8 cellular contexts compared by ENCODE assay signal in the genomic region with DNA sequence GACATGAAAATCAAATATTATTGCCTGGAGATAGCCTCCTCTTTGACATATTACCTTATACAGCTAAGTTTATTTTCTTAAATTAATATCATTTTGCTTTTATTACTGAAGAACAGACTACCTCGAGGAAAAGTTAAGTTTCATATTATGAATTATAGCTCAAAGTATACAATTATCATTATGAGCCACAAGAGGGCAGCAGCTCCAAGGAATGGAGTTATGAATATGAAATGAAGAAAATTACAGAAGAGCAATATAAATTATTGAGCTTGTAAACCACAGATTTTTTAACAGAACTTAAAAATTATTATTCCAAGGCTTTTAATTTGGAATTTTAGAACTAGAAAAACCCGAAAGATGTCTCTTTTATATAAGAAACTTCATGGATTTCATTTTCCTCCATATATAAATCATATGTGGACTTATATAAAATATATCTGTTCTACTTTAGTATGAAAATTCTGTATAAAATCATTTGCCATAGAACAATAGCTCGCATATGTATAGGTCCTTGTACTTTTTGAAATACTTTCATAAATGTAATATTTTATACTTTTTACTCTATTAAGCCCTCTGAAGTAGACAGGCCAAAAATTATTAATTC. TPM values are rescaled to one million over a fixed set of nuclear protein-coding genes. Genes with fewer than 3 reads are reported as not detected.
DNase-seq lines count a peak whose midpoint lies in the region; ATAC-seq, FAIRE-seq and TF ChIP-seq lines count a peak whose summit lies in the region.

No MANE protein-coding gene starts in this region.

- peak; percentile 92 for FAIRE-seq in frontal cortex (lab: Jason Lieb, UNC)

- intact Hi-C loops in left cardiac atrium (cut with DNase I) (loop anchor here in 1 of 2 donors (10.0 kb wide), 1 partner anchor 191 kb away; no protein-coding TSS in a partner anchor), Right ventricle myocardium inferior (cut with DNase I) (loop anchor here (5.0 to 10.0 kb wide), 2 partner anchors 43 to 381 kb away; no protein-coding TSS in a partner anchor), spleen (cut with DNase I; ENCODE audit: low total_unique reads) (loop anchor here (5.0 kb wide), 1 partner anchor 378 kb away; no protein-coding TSS in a partner anchor)

- TF ChIP-seq CTCF in HFFc6 (IDR thresholded peaks at IDR 0.05) (peak; percentile 90), spleen (IDR thresholded peaks at IDR 0.05 in 8 of 11, conservative IDR thresholded peaks at IDR 0.05 in 3 of 11) (peak in 10 of 11 experiments; percentile 14 to 72 (median 56))

- no peaks in the 10 kb centered on the region for H3K9me3 Mint-ChIP-seq in HFFc6
- H3K9me3 Mint-ChIP-seq in activated CD4-positive, alpha-beta T cell treated with anti-CD3 and anti-CD28 coated beads, Interleukin-2, amount 10 ng/mL, durations not matched to agents 7 days and 5 days: no peaks in the 10 kb centered on the region

- 5 to 13% (median 6%) methylated on average over 3 of the region's 3 CpGs for WGBS in spleen, 5 donors

- no peaks in the 10 kb centered on the region for H3K4me1 Mint-ChIP-seq in HFFc6 (ENCODE audit: low read depth)
- H3K4me1 Mint-ChIP-seq in activated CD4-positive, alpha-beta T cell treated with anti-CD3 and anti-CD28 coated beads, Interleukin-2, amount 10 ng/mL, durations not matched to agents 7 days and 5 days: no peaks in the 10 kb centered on the region

- H3K27me3 ChIP-seq in spleen (replicated peaks in 1 of 7): peaks cover 0 to 9% (median 0%) of the 10 kb centered on the region in 7 donors

- H3K4me1 ChIP-seq in spleen: peaks cover 0 to 6% (median 2%) of the 10 kb centered on the region in 6 donors

- no peak overlapping the region for H3K4me3 ChIP-seq in spleen

- no peak for DNase-seq in left cardiac atrium
- DNase-seq in Right ventricle myocardium inferior (ENCODE audit: missing footprints): no peak
- DNase-seq in HFFc6: peak; percentile 1
- DNase-seq in NCI-H1694 treated with DMSO at 0.1 percent for 48 hours (lab: John Stamatoyannopoulos, UW): peak; percentile 50
- peak; percentile 47 for DNase-seq in activated CD4-positive, alpha-beta T cell treated with anti-CD3 and anti-CD28 coated beads, Interleukin-2, amount 10 ng/mL, durations not matched to agents 7 days and 5 days
- peak; percentile 5 to 18 for DNase-seq in frontal cortex (ENCODE audit: low spot score in 2 of 2)
- no peak for DNase-seq in spleen
- DNase-seq in stimulated activated CD8-positive, alpha-beta memory T cell treated with anti-CD3 and anti-CD28 coated beads, Interleukin-4, amount 100 ng/mL, for 48 hours: no peak

- no peak for TF ChIP-seq POLR2A in spleen (IDR thresholded peaks at IDR 0.05)

- POLR2A ChIA-PET in activated CD4-positive, alpha-beta T cell treated with anti-CD3 and anti-CD28 coated beads, Interleukin-2, amount 10 ng/mL, durations not matched to agents 7 days and 5 days (lab: Charles Lee): no interaction called here

- peaks cover 0 to 4% (median 0%) of the 10 kb centered on the region in 8 donors for H3K9me3 ChIP-seq in spleen

- no peak overlapping the region for H3K4me3 Mint-ChIP-seq in HFFc6
- H3K4me3 Mint-ChIP-seq in activated CD4-positive, alpha-beta T cell treated with anti-CD3 and anti-CD28 coated beads, Interleukin-2, amount 10 ng/mL, durations not matched to agents 7 days and 5 days: no peak overlapping the region

- H3K27me3 Mint-ChIP-seq in HFFc6 (ENCODE audit: insufficient read depth): peaks cover 2% of the 10 kb centered on the region; the same call in 1 of the 2 replicates
- H3K27me3 Mint-ChIP-seq in activated CD4-positive, alpha-beta T cell treated with anti-CD3 and anti-CD28 coated beads, Interleukin-2, amount 10 ng/mL, durations not matched to agents 7 days and 5 days: peaks cover 10% of the 10 kb centered on the region

- CTCF ChIA-PET in activated CD4-positive, alpha-beta T cell treated with anti-CD3 and anti-CD28 coated beads, Interleukin-2, amount 10 ng/mL, durations not matched to agents 7 days and 5 days (lab: Charles Lee): interaction anchor here (0.6 to 1.6 kb wide), 4 partner anchors 19 to 63 kb away, joined by 3 to 5 read pairs (median 4); a partner anchor contains a TSS

- no peak overlapping the region for H3K27ac ChIP-seq in spleen

- no peak overlapping the region for H3K27ac Mint-ChIP-seq in HFFc6
- no peak overlapping the region for H3K27ac Mint-ChIP-seq in activated CD4-positive, alpha-beta T cell treated with anti-CD3 and anti-CD28 coated beads, Interleukin-2, amount 10 ng/mL, durations not matched to agents 7 days and 5 days

- ATAC-seq in left cardiac atrium (peak; percentile 29 to 41), Right ventricle myocardium inferior (no peak)

- no peaks in the 10 kb centered on the region for H3K36me3 Mint-ChIP-seq in HFFc6 (ENCODE audit: low read depth)
- no peaks in the 10 kb centered on the region for H3K36me3 Mint-ChIP-seq in activated CD4-positive, alpha-beta T cell treated with anti-CD3 and anti-CD28 coated beads, Interleukin-2, amount 10 ng/mL, durations not matched to agents 7 days and 5 days (ENCODE audit: low read depth)

- H3K36me3 ChIP-seq in spleen: no peaks in the 10 kb centered on the region

RNA-seq across cellular contexts. Expression of a gene that starts 40.1 kb away (rescaled TPM):
- total RNA-seq in left cardiac atrium (under 1 TPM; 0.24 to 0.38 TPM), Right ventricle myocardium inferior (0.54 TPM), frontal cortex (2.0 TPM), spleen (1 to 10 TPM in 1 of 7 donors, under 1 TPM in 6; 0.16 to 1.0 (median 0.43) TPM)
- under 1 TPM in 3 of 6 experiments, not detected in 3; 0.05 to 0.19 (median 0.12) TPM for total RNA-seq in HFFc6 (2021; fragmentation: NEBNext Ultra II Directional; extraction: Animal tissue kit (Norgen Biotek cat#: 25700))
- total RNA-seq in activated CD4-positive, alpha-beta T cell treated with anti-CD3 and anti-CD28 coated beads, Interleukin-2, amount 10 ng/mL, durations not matched to agents 7 days and 5 days: not detected
- polyA plus RNA-seq in spleen: under 1 TPM; 0.05 to 0.07 (median 0.06) TPM

Comparison
In these comparisons a context has a peak if more than half of its experiments do, and no peak if none do; other contexts are left out.
1. DNase-seq: peak in HFFc6 (single experiment), NCI-H1694 treated with DMSO at 0.1 percent for 48 hours (single experiment), activated CD4-positive, alpha-beta T cell treated with anti-CD3 and anti-CD28 coated beads, Interleukin-2, amount 10 ng/mL, durations not matched to agents 7 days and 5 days (single experiment) and frontal cortex (2 of 2); none in left cardiac atrium (single experiment), Right ventricle myocardium inferior (single experiment), spleen (single experiment) and stimulated activated CD8-positive, alpha-beta memory T cell treated with anti-CD3 and anti-CD28 coated beads, Interleukin-4, amount 100 ng/mL, for 48 hours (single experiment).